In the genomic region with DNA sequence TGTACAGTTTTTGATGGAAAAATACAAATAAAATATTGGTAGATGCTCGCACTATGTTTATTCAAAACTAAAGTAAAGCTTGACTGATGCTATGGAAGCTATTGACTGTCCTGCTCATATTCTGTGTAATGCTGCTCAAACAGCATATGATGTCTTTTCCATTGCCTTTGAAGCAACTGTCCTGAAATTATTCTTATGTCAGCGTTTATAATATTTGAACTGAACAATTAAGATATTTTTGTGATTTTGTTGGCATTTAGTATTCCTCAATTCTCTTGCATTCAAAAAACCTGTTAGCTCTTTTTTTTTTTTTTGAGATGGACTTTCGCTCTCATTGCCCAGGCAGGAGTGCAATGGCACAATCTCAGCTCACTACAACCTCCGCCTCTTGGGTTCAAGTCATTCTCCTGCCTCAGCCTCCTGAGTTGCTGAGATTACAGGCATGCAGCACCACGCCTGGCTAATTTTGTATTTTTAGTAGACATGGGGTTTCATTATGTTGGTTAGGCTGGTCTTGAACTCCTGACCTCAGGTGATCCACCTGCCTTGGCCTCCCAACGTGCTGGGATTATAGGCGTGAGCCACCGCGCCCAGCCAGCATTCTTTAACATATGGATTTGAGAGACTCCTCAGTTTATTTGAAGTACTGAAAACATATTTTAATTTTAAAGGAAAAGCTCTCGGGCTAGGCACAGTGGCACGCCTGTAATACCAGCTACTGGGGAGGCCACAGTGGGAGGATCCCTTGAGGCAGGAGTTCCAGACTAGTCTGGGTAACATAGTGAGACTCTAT, we compare ENCODE assay signal across 2 cellular contexts.
TF ChIP-seq lines count a peak whose summit lies in the region.

No MANE protein-coding gene starts in this region.

TF ChIP-seq in A549, 52 proteins besides CTCF, POLR2A, EP300 and RAD21:
- TF ChIP-seq MAFK (IDR thresholded peaks at IDR 0.05; ENCODE audit: partially characterized antibody): peak; percentile 27
- TF ChIP-seq, protein P1, sequence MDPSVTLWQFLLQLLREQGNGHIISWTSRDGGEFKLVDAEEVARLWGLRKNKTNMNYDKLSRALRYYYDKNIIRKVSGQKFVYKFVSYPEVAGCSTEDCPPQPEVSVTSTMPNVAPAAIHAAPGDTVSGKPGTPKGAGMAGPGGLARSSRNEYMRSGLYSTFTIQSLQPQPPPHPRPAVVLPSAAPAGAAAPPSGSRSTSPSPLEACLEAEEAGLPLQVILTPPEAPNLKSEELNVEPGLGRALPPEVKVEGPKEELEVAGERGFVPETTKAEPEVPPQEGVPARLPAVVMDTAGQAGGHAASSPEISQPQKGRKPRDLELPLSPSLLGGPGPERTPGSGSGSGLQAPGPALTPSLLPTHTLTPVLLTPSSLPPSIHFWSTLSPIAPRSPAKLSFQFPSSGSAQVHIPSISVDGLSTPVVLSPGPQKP (IDR thresholded peaks at IDR 0.05; ENCODE audit: low read depth, low read length): no peak

TF ChIP-seq in IMR-90, 13 proteins besides CTCF, POLR2A, EP300 and RAD21:
- TF ChIP-seq MAFK (IDR thresholded peaks at IDR 0.05; ENCODE audit: low read depth, low read length) (peak; percentile 51; the same call in 1 of the 2 replicates), CEBPB (IDR thresholded peaks at IDR 0.05; ENCODE audit: low read depth, low read length) (no peak), BHLHE40 (IDR thresholded peaks at IDR 0.05; ENCODE audit: low read depth, low read length) (no peak), MXI1 (IDR thresholded peaks at IDR 0.05; ENCODE audit: borderline replicate concordance, low read depth, low read length) (no peak)
- TF ChIP-seq, protein P1 (IDR thresholded peaks at IDR 0.05; ENCODE audit: borderline replicate concordance, low read depth, low read length): no peak
